Comparison of ENCODE assay signal across 35 cellular contexts in the genomic region with DNA sequence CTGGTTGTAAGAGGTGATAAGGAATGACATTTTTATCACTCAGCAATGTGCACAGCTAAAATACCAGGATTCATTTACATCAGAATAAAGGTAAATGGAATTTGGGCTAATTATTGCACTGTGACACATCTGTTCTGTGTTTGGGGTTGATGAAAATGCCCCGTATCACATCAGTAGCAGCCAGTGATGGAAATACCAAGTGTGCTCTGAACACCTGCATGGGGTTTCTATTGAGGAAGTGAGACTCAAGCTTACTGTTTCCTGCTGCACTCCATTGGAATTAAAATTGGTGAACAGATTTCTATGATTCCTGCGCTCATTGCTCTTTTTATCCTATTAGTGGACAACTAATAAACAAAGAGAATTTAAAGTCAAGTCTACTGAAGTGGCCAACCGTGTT.
"Had no signal": no experiment of that assay in that cellular context is flagged by ENCODE, and none has a peak within 500 bp of the region (broad histone marks: within the 10 kb centered on the region; RNA-seq: fewer than 3 reads in every experiment).

No MANE protein-coding gene starts in this region.

- H3K27me3 Mint-ChIP-seq: T-cell, T-helper 17 cell had no signal

- H3K4me1 ChIP-seq: SJCRH30 had no signal

- FAIRE-seq: RCC 7860 had no signal

- H3K36me3 Mint-ChIP-seq: T-cell had no signal

- H3K4me1 Mint-ChIP-seq: T-cell, T-helper 17 cell had no signal

- H2AFZ ChIP-seq: PC-9 had no signal

- ATAC-seq: Panc1, Right ventricle myocardium inferior, SK-N-SH treated with all-trans-retinoic acid at 6 μM for 48 hours, T-cell, T-helper 17 cell had no signal

- H3K27me3 ChIP-seq: SJCRH30 had no signal

- H3K4me3 ChIP-seq: PC-9, SJCRH30, SK-N-MC had no signal

- H3K9me3 ChIP-seq: SJCRH30 had no signal

- DNase-seq: MM.1S, MV-4-11, NCI-H1048, NCI-H1092 treated with DMSO at 0.1 percent for 48 hours, NCI-H1105 treated with DMSO at 0.1 percent for 48 hours, NCI-H1417, NCI-H1436, NCI-H146, NCI-H1694, NCI-H187, NCI-H1930, NCI-H2029 treated with DMSO at 0.1 percent for 48 hours, NCI-H2081 treated with DMSO at 0.1 percent for 48 hours, NCI-H2107, NCI-H2171, NCI-H226, NCI-H446 treated with DMSO at 0.1 percent for 48 hours, NCI-H510A, NCI-H524, NCI-H526, NCI-H69, NCI-H748 treated with DMSO at 0.1 percent for 48 hours, NCI-H82, PC-9, SHP77, SIG-M5, SJCRH30, T-cell, T-helper 17 cell had no signal

- H3K4me2 ChIP-seq: PC-9 had no signal

- H3K27ac ChIP-seq: PC-9, RWPE1, SJCRH30, SK-N-MC had no signal

- H3K4me3 Mint-ChIP-seq: T-cell, T-helper 17 cell had no signal

- H3K27ac Mint-ChIP-seq: T-cell, T-helper 17 cell had no signal

- H3K36me3 ChIP-seq: SJCRH30 had no signal
